Comparison of ENCODE assay signal across 8 cellular contexts in genomic region chr6:151042931-151043330, GRCh38.
DNase-seq lines count a peak whose midpoint lies in the region; ATAC-seq and TF ChIP-seq lines count a peak whose summit lies in the region.
"Not testable (repeated sequence)": the region's sequence is repeated elsewhere in the genome, so short reads cannot be mapped to it uniquely, and the experiment has no call there.

No MANE protein-coding gene starts in this region.

- peak; percentile 42 for ATAC-seq in body of pancreas

- not testable (repeated sequence) for H3K4me3 ChIP-seq in AG04449 (ENCODE audit: low read depth, low read length); body of pancreas; epithelial cell of esophagus (ENCODE audit: low read length); right atrium auricular region; skeletal muscle satellite cell (ENCODE audit: low read length)

- POLR2A ChIA-PET in AG04449 (lab: Yijun Ruan, JAX) = interaction anchor here (0.7 to 1.1 kb wide), 2 partner anchors 29 to 109 kb away, joined by 4 read pairs; no protein-coding TSS in a partner anchor

- H3K27ac Mint-ChIP-seq in mesothelial cell of epicardium = peak overlapping the region; percentile 91

- peak; percentile 51 for DNase-seq in AG04449 (ENCODE audit: low read depth, low spot score)
- peak; percentile 41 for DNase-seq in HCEC 1CT
- peak; percentile 36 for DNase-seq in RPMI7951 (ENCODE audit: low read depth)
- peak; percentile 94 to 96 (median 95) for DNase-seq in body of pancreas
- DNase-seq in epithelial cell of esophagus (ENCODE audit: low read depth) = peak; percentile 55
- not testable (repeated sequence) for DNase-seq in right atrium auricular region (ENCODE audit: low spot score); mesothelial cell of epicardium (ENCODE audit: low spot score in 2 of 2, unreplicated experiment in 2 of 2)

- H3K27ac ChIP-seq in body of pancreas (peak overlapping the region; percentile 91 to 99 (median 95)), right atrium auricular region (peak overlapping the region; percentile 83 to 89)

- H3K4me3 Mint-ChIP-seq in mesothelial cell of epicardium = not testable (repeated sequence)

- H3K36me3 Mint-ChIP-seq in mesothelial cell of epicardium = peaks cover 16% of the 10 kb centered on the region

- CTCF ChIA-PET in AG04449 (lab: Yijun Ruan, JAX) = interaction anchor here (1.7 kb wide), 1 partner anchor 292 kb away, joined by 3 read pairs; no protein-coding TSS in a partner anchor

- WGBS in body of pancreas, 2 donors = 34 to 50% methylated on average over 6 of the region's 6 CpGs

- H3K4me1 ChIP-seq in body of pancreas (peaks cover 42% of the 10 kb centered on the region), right atrium auricular region (peaks cover 0 to 41% of the 10 kb centered on the region in 2 donors), skeletal muscle satellite cell (ENCODE audit: control insufficient read depth, insufficient read depth, low read length) (peaks cover 61% of the 10 kb centered on the region)

- not testable (repeated sequence) for H3K27me3 Mint-ChIP-seq in mesothelial cell of epicardium (ENCODE audit: low read depth)

- peak in 2 of 3 donors; percentile 25 to 27 for TF ChIP-seq POLR2A in body of pancreas (IDR thresholded peaks at IDR 0.05)

- TF ChIP-seq CTCF in AG04449 (IDR thresholded peaks at IDR 0.05; ENCODE audit: insufficient read depth, low read length, missing control alignments); body of pancreas (IDR thresholded peaks at IDR 0.05); epithelial cell of esophagus (IDR thresholded peaks at IDR 0.05; ENCODE audit: insufficient read depth, low read depth, low read length, missing control alignments); right atrium auricular region (IDR thresholded peaks at IDR 0.05); mesothelial cell of epicardium (IDR thresholded peaks at IDR 0.05; ENCODE audit: unreplicated experiment): not testable (repeated sequence)

- not testable (repeated sequence) for H3K36me3 ChIP-seq in body of pancreas (replicated peaks in 1 of 2; ENCODE audit: insufficient read depth in 1 of 2, low read depth in 2 of 2); right atrium auricular region
- H3K36me3 ChIP-seq in skeletal muscle satellite cell (ENCODE audit: insufficient read depth, low read length) = peaks cover 12% of the 10 kb centered on the region

- intact Hi-C loops in body of pancreas (cut with DNase I) = not testable (repeated sequence)

- not testable (repeated sequence) for H3K4me2 ChIP-seq in skeletal muscle satellite cell (ENCODE audit: low read length)

- H3K27me3 ChIP-seq in body of pancreas; right atrium auricular region; skeletal muscle satellite cell (ENCODE audit: control insufficient read depth, insufficient read depth, low read length): not testable (repeated sequence)

- H3K9ac ChIP-seq in skeletal muscle satellite cell (ENCODE audit: low read depth, low read length) = peak overlapping the region; percentile 85

- peaks cover 69% of the 10 kb centered on the region for H3K4me1 Mint-ChIP-seq in mesothelial cell of epicardium

- H3K9me3 Mint-ChIP-seq in mesothelial cell of epicardium = not testable (repeated sequence)

- H3K9me3 ChIP-seq in body of pancreas; right atrium auricular region; skeletal muscle satellite cell (replicated peaks; ENCODE audit: low read length): not testable (repeated sequence)
